In the genomic region with DNA sequence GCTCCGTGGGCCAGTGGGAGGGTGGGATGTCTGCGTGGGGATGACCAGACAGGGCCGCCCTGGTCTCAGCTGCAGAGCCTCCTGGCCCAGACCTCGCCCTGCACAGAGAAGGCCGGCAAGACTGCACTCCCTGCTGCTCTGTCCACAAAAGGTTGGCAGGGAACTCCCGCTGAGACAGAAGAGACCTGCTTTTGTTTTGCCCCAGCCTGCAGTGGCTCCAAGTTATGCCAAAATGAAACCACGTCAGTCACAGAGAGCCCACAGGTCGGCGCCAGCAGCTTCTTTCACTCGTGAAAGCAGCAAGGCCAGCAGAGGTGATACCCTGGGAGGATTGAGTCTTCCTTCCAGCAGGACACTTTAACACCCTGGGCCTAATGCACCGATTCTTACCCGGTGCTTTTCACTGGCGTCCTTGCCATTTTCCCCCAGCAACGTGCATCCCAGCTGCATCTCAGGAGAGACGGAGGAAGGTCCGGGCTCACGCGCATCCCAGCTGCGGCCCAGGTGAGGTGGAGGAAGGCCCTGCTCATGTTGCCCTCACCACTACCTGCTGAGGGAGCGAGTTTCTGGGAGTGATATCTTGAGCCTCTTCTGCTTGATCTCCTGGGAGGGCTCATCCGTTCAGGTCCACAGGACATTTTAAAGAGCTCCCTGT, we compare ENCODE assay signal across 19 cellular contexts. TPM values are rescaled to one million over a fixed set of nuclear protein-coding genes. Genes with fewer than 3 reads are reported as not detected.
DNase-seq lines count a peak whose midpoint lies in the region; ATAC-seq and TF ChIP-seq lines count a peak whose summit lies in the region.
"Had no signal": no experiment of that assay in that cellular context is flagged by ENCODE, and none has a peak within 500 bp of the region (broad histone marks: within the 10 kb centered on the region; RNA-seq: fewer than 3 reads in every experiment).

No MANE protein-coding gene starts in this region.

- TF ChIP-seq CTCF in suprapubic skin (IDR thresholded peaks at IDR 0.05) (no peak), tibial artery (IDR thresholded peaks at IDR 0.05) (no peak)

- H3K9me2 ChIP-seq in Karpas-422 (replicated peaks; ENCODE audit: insufficient read depth, low read length): no peaks in the 10 kb centered on the region

- H3K27ac ChIP-seq in Karpas-422 (ENCODE audit: low read length): no peak overlapping the region
- no peak overlapping the region for H3K27ac ChIP-seq in iPS-20b (ENCODE audit: low read length)
- H3K27ac ChIP-seq in suprapubic skin: no peak overlapping the region
- no peak overlapping the region for H3K27ac ChIP-seq in tibial artery
- H3K27ac ChIP-seq: GM23248, SK-N-MC, transverse colon had no signal

- H3K9ac ChIP-seq in Karpas-422 (ENCODE audit: low read length) (no peak overlapping the region), iPS-20b (ENCODE audit: low read depth, low read length) (no peak overlapping the region)
- H3K9ac ChIP-seq: GM23248 had no signal

- no peak overlapping the region for H3K4me2 ChIP-seq in Karpas-422 (ENCODE audit: low read depth, low read length, poor library complexity, severe bottlenecking)

- H3K4me3 ChIP-seq in Karpas-422 (ENCODE audit: low read length): no peak overlapping the region
- H3K4me3 ChIP-seq in iPS-20b (ENCODE audit: low read length): peak overlapping the region; percentile 21
- no peak overlapping the region for H3K4me3 ChIP-seq in suprapubic skin
- no peak overlapping the region for H3K4me3 ChIP-seq in tibial artery
- H3K4me3 ChIP-seq: GM23248, SK-N-MC, transverse colon had no signal

- H3K36me3 ChIP-seq in Karpas-422 (ENCODE audit: insufficient read depth, low read length) (no peaks in the 10 kb centered on the region), iPS-20b (ENCODE audit: insufficient read depth, low read depth, low read length) (no peaks in the 10 kb centered on the region), suprapubic skin (no peaks in the 10 kb centered on the region), tibial artery (no peaks in the 10 kb centered on the region)
- H3K36me3 ChIP-seq: transverse colon had no signal

- WGBS in suprapubic skin: 82% methylated on average over 21 of the region's 21 CpGs

- H3K4me1 ChIP-seq in Karpas-422 (ENCODE audit: low read length) (peaks cover 7% of the 10 kb centered on the region), iPS-20b (ENCODE audit: insufficient read depth, low read length) (peaks cover 23% of the 10 kb centered on the region; the same call in 1 of the 2 replicates), suprapubic skin (no peaks in the 10 kb centered on the region), tibial artery (no peaks in the 10 kb centered on the region)
- H3K4me1 ChIP-seq: transverse colon had no signal

- no peaks in the 10 kb centered on the region for H4K20me1 ChIP-seq in Karpas-422 (ENCODE audit: insufficient read depth, low read depth, low read length)

- H3K79me2 ChIP-seq in Karpas-422 (ENCODE audit: low read length): no peaks in the 10 kb centered on the region

- DNase-seq in COLO668 (lab: John Stamatoyannopoulos, UW; ENCODE audit: unreplicated experiment) (peak; percentile 16), Karpas-422 (peak; percentile 52), RPMI8226 (peak; percentile 40), suprapubic skin (ENCODE audit: low spot score in 2 of 2) (no peak), left colon (no peak), tibial artery (no peak)
- DNase-seq in stimulated activated CD4-positive, alpha-beta T cell treated with anti-CD3 and anti-CD28 coated beads, Interleukin-4, amount 100 ng/mL, for 24 hours: no peak
- DNase-seq: activated CD4-positive, alpha-beta memory T cell treated with anti-CD3 and anti-CD28 coated beads, Interleukin-2, amount 10 ng/mL, durations not matched to agents 7 days and 5 days; activated T-cell treated with anti-CD3 and anti-CD28 coated beads, Interleukin-2, amount 50 U/mL, for 72 hours; caudate nucleus; foreskin melanocyte; GM23248; mesenchymal stem cell; NCI-H1694 treated with DMSO at 0.1 percent for 48 hours; stimulated activated CD4-positive, alpha-beta T cell treated with anti-CD3 and anti-CD28 coated beads, Interleukin-2, amount 100 ng/mL, for 48 hours; transverse colon had no signal

- no peak overlapping the region for H2AFZ ChIP-seq in Karpas-422 (ENCODE audit: low read length)
- H2AFZ ChIP-seq: GM23248 had no signal

- H3K9me3 ChIP-seq in Karpas-422 (ENCODE audit: low read length): no peaks in the 10 kb centered on the region
- H3K9me3 ChIP-seq in iPS-20b (ENCODE audit: insufficient read depth, low read depth, low read length): no peaks in the 10 kb centered on the region
- no peaks in the 10 kb centered on the region for H3K9me3 ChIP-seq in suprapubic skin
- H3K9me3 ChIP-seq in tibial artery: no peaks in the 10 kb centered on the region
- H3K9me3 ChIP-seq: transverse colon had no signal

- intact Hi-C loops in left colon (cut with DNase I, micrococcal nuclease): no loop called here
- intact Hi-C loops in tibial artery (cut with DNase I; ENCODE audit: low total_unique reads): no loop called here

- ATAC-seq in left colon: no peak
- ATAC-seq: sciatic nerve had no signal

- H3K27me3 ChIP-seq in Karpas-422 (ENCODE audit: low read length): no peaks in the 10 kb centered on the region
- no peaks in the 10 kb centered on the region for H3K27me3 ChIP-seq in iPS-20b (ENCODE audit: insufficient read depth, low read length)
- H3K27me3 ChIP-seq in suprapubic skin: peaks cover 5% of the 10 kb centered on the region
- no peaks in the 10 kb centered on the region for H3K27me3 ChIP-seq in tibial artery
- H3K27me3 ChIP-seq: transverse colon had no signal

- no peak for TF ChIP-seq POLR2A in suprapubic skin (IDR thresholded peaks at IDR 0.05)

- TF ChIP-seq EP300 in suprapubic skin (IDR thresholded peaks at IDR 0.05): no peak

RNA-seq across cellular contexts. Expression of a gene that starts 22.1 kb away (rescaled TPM):
- total RNA-seq in Karpas-422 (2014; rRNA removed; shearing (Covaris generic); ENCODE audit: low replicate concordance): 14.1 and 32.9 TPM in 2 replicates
- 10 to 100 TPM; 18.6 to 35.3 (median 27.4) TPM for total RNA-seq in suprapubic skin
- 10 to 100 TPM; 31.4 to 36.3 TPM for total RNA-seq in left colon

Comparison
In these comparisons a context has a peak if more than half of its experiments do, and no peak if none do; other contexts are left out.
1. DNase-seq: peak in COLO668 (single experiment), Karpas-422 (single experiment) and RPMI8226 (single experiment); none in suprapubic skin (0 of 2), left colon (0 of 2), tibial artery (0 of 2) and stimulated activated CD4-positive, alpha-beta T cell treated with anti-CD3 and anti-CD28 coated beads, Interleukin-4, amount 100 ng/mL, for 24 hours (single experiment).